Comparison of ENCODE assay signal across 2 cellular contexts in the genomic region with DNA sequence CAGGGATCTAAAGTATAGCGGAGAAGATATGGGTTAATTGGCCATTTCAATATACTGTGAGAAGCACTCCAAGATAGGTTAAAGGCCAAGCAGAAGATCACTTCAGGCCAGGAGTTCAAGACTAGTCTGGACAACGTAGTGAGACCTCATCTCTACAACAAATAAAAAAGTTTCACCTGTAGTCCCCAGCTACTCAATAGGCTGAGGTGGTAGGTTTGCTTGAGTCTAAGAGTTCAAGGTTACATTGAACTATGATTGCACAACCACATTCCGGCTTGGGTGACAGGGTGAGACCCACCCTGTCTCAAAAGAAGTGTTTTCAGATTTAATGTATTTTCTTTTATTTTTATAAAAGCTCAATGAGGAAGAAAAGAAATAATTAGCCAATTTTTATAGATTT.
TF ChIP-seq lines count a peak whose summit lies in the region.

No MANE protein-coding gene starts in this region.

TF ChIP-seq in K562, 482 proteins besides CTCF, POLR2A, EP300 and RAD21:
- TF ChIP-seq RBM22 (IDR thresholded peaks at IDR 0.05; ENCODE audit: low read depth, low read length, poor library complexity, severe bottlenecking) (no peak), STAT5A (IDR thresholded peaks at IDR 0.05; ENCODE audit: borderline replicate concordance, low read length) (no peak), GTF2F1 (IDR thresholded peaks at IDR 0.05; ENCODE audit: low read depth, low read length) (no peak), CEBPG (CRISPR knock-in tag; IDR thresholded peaks at IDR 0.05) (no peak), CEBPG (tag; conservative IDR thresholded peaks at IDR 0.05 in 1 of 2, IDR thresholded peaks at IDR 0.05 in 1 of 2) (peak in 1 of 2 experiments; percentile 44; a peak in 1 of 4 replicates), ARHGAP35 (IDR thresholded peaks at IDR 0.05; ENCODE audit: partially characterized antibody) (no peak), ZNF668 (CRISPR knock-in tag; IDR thresholded peaks at IDR 0.05) (no peak), LEF1 (IDR thresholded peaks at IDR 0.05) (no peak), ELF2 (CRISPR knock-in tag; IDR thresholded peaks at IDR 0.05) (no peak), ZNF785 (CRISPR knock-in tag; IDR thresholded peaks at IDR 0.05) (no peak), MCM7 (IDR thresholded peaks at IDR 0.05) (no peak), CEBPB (tag; IDR thresholded peaks at IDR 0.05) (peak; percentile 54; the same call in 1 of the 2 replicates)
- TF ChIP-seq, protein P1, sequence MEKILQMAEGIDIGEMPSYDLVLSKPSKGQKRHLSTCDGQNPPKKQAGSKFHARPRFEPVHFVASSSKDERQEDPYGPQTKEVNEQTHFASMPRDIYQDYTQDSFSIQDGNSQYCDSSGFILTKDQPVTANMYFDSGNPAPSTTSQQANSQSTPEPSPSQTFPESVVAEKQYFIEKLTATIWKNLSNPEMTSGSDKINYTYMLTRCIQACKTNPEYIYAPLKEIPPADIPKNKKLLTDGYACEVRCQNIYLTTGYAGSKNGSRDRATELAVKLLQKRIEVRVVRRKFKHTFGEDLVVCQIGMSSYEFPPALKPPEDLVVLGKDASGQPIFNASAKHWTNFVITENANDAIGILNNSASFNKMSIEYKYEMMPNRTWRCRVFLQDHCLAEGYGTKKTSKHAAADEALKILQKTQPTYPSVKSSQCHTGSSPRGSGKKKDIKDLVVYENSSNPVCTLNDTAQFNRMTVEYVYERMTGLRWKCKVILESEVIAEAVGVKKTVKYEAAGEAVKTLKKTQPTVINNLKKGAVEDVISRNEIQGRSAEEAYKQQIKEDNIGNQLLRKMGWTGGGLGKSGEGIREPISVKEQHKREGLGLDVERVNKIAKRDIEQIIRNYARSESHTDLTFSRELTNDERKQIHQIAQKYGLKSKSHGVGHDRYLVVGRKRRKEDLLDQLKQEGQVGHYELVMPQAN (IDR thresholded peaks at IDR 0.05; ENCODE audit: borderline replicate concordance), result no peak
- TF ChIP-seq, protein P2, sequence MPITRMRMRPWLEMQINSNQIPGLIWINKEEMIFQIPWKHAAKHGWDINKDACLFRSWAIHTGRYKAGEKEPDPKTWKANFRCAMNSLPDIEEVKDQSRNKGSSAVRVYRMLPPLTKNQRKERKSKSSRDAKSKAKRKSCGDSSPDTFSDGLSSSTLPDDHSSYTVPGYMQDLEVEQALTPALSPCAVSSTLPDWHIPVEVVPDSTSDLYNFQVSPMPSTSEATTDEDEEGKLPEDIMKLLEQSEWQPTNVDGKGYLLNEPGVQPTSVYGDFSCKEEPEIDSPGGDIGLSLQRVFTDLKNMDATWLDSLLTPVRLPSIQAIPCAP (CRISPR knock-in tag; IDR thresholded peaks at IDR 0.05; ENCODE audit: borderline replicate concordance), result no peak

TF ChIP-seq in GM23338, 12 proteins besides CTCF, POLR2A, EP300 and RAD21:
- TF ChIP-seq ZNF114 (CRISPR knock-in tag; IDR thresholded peaks at IDR 0.05), result no peak
- TF ChIP-seq, protein P3, sequence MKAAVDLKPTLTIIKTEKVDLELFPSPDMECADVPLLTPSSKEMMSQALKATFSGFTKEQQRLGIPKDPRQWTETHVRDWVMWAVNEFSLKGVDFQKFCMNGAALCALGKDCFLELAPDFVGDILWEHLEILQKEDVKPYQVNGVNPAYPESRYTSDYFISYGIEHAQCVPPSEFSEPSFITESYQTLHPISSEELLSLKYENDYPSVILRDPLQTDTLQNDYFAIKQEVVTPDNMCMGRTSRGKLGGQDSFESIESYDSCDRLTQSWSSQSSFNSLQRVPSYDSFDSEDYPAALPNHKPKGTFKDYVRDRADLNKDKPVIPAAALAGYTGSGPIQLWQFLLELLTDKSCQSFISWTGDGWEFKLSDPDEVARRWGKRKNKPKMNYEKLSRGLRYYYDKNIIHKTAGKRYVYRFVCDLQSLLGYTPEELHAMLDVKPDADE (IDR thresholded peaks at IDR 0.05), result no peak
- no peak for TF ChIP-seq EZH2 (IDR thresholded peaks at IDR 0.05; ENCODE audit: low read depth, unreplicated experiment)
- no peak for TF ChIP-seq STAT1 (IDR thresholded peaks at IDR 0.05; ENCODE audit: unreplicated experiment)
- no peak for TF ChIP-seq ZNF331 (CRISPR knock-in tag; IDR thresholded peaks at IDR 0.05; ENCODE audit: low read depth)
- TF ChIP-seq JUNB (IDR thresholded peaks at IDR 0.05; ENCODE audit: unreplicated experiment), result no peak
- TF ChIP-seq, protein P4, sequence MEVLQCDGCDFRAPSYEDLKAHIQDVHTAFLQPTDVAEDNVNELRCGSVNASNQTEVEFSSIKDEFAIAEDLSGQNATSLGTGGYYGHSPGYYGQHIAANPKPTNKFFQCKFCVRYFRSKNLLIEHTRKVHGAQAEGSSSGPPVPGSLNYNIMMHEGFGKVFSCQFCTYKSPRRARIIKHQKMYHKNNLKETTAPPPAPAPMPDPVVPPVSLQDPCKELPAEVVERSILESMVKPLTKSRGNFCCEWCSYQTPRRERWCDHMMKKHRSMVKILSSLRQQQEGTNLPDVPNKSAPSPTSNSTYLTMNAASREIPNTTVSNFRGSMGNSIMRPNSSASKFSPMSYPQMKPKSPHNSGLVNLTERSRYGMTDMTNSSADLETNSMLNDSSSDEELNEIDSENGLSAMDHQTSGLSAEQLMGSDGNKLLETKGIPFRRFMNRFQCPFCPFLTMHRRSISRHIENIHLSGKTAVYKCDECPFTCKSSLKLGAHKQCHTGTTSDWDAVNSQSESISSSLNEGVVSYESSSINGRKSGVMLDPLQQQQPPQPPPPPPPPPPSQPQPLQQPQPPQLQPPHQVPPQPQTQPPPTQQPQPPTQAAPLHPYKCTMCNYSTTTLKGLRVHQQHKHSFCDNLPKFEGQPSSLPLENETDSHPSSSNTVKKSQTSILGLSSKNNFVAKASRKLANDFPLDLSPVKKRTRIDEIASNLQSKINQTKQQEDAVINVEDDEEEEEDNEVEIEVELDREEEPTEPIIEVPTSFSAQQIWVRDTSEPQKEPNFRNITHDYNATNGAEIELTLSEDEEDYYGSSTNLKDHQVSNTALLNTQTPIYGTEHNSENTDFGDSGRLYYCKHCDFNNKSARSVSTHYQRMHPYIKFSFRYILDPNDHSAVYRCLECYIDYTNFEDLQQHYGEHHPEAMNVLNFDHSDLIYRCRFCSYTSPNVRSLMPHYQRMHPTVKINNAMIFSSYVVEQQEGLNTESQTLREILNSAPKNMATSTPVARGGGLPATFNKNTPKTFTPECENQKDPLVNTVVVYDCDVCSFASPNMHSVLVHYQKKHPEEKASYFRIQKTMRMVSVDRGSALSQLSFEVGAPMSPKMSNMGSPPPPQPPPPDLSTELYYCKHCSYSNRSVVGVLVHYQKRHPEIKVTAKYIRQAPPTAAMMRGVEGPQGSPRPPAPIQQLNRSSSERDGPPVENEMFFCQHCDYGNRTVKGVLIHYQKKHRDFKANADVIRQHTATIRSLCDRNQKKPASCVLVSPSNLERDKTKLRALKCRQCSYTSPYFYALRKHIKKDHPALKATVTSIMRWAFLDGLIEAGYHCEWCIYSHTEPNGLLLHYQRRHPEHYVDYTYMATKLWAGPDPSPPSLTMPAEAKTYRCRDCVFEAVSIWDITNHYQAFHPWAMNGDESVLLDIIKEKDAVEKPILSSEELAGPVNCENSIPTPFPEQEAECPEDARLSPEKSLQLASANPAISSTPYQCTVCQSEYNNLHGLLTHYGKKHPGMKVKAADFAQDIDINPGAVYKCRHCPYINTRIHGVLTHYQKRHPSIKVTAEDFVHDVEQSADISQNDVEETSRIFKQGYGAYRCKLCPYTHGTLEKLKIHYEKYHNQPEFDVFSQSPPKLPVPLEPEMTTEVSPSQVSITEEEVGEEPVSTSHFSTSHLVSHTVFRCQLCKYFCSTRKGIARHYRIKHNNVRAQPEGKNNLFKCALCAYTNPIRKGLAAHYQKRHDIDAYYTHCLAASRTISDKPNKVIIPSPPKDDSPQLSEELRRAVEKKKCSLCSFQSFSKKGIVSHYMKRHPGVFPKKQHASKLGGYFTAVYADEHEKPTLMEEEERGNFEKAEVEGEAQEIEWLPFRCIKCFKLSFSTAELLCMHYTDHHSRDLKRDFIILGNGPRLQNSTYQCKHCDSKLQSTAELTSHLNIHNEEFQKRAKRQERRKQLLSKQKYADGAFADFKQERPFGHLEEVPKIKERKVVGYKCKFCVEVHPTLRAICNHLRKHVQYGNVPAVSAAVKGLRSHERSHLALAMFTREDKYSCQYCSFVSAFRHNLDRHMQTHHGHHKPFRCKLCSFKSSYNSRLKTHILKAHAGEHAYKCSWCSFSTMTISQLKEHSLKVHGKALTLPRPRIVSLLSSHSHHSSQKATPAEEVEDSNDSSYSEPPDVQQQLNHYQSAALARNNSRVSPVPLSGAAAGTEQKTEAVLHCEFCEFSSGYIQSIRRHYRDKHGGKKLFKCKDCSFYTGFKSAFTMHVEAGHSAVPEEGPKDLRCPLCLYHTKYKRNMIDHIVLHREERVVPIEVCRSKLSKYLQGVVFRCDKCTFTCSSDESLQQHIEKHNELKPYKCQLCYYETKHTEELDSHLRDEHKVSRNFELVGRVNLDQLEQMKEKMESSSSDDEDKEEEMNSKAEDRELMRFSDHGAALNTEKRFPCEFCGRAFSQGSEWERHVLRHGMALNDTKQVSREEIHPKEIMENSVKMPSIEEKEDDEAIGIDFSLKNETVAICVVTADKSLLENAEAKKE (CRISPR knock-in tag; IDR thresholded peaks at IDR 0.05), result no peak
- no peak for TF ChIP-seq NANOG (IDR thresholded peaks at IDR 0.05; ENCODE audit: borderline replicate concordance)
- no peak for TF ChIP-seq REST (IDR thresholded peaks at IDR 0.05; ENCODE audit: unreplicated experiment)
- no peak for TF ChIP-seq POLR2AphosphoS5 (IDR thresholded peaks at IDR 0.05; ENCODE audit: low read depth)
- no peak for TF ChIP-seq EZH2phosphoT487 (IDR thresholded peaks at IDR 0.05; ENCODE audit: unreplicated experiment)
- TF ChIP-seq CREB1 (CRISPR knock-in tag; IDR thresholded peaks at IDR 0.05; ENCODE audit: low read depth), result no peak
